In the genomic region with DNA sequence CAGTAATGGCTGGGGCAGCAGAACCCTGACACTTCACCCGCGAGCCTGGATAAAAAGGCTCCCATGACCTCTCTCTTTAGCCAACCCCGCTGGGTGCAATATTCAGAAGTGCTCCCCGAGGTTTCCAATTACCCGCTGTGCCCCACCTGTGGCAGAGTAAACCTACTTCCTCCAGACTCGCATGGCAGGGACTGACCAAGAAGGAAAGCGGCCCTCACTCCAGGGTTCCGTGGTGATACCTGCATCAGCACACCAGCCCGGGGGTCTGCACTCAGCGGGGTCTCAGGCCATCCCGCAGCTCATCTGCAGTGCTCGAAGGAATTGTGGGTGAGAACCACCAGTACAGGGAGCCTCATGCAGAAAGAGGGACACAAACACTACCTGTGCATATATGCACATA, we compare ENCODE assay signal across 9 cellular contexts.
"Had no signal": no experiment of that assay in that cellular context is flagged by ENCODE, and none has a peak within 500 bp of the region (broad histone marks: within the 10 kb centered on the region; RNA-seq: fewer than 3 reads in every experiment).

No MANE protein-coding gene starts in this region.

- H3K36me3 ChIP-seq: HAP-1 had no signal

- H3K4me1 ChIP-seq: HAP-1 had no signal

- H3K9me3 ChIP-seq: HAP-1 had no signal

- FAIRE-seq: HTR-8/SVneo, K562 had no signal

- H2AFZ ChIP-seq: GM23338 had no signal

- ATAC-seq: GM23338, HCT116, K562 had no signal

- H3K4me3 ChIP-seq: GM23338, HAP-1, K562 had no signal

- H3K9me3 Mint-ChIP-seq: GM23338, HFFc6 had no signal

- H3K4me3 Mint-ChIP-seq: GM23338, HFFc6 had no signal

- H3K27ac Mint-ChIP-seq: GM23338, HFFc6 had no signal

- DNase-seq: H7, HFFc6, IMR-90, KG1 had no signal

- H3K4me1 Mint-ChIP-seq: GM23338 had no signal

- H3K4me2 ChIP-seq: GM23338 had no signal
